12 cellular contexts compared by ENCODE assay signal in the genomic region with DNA sequence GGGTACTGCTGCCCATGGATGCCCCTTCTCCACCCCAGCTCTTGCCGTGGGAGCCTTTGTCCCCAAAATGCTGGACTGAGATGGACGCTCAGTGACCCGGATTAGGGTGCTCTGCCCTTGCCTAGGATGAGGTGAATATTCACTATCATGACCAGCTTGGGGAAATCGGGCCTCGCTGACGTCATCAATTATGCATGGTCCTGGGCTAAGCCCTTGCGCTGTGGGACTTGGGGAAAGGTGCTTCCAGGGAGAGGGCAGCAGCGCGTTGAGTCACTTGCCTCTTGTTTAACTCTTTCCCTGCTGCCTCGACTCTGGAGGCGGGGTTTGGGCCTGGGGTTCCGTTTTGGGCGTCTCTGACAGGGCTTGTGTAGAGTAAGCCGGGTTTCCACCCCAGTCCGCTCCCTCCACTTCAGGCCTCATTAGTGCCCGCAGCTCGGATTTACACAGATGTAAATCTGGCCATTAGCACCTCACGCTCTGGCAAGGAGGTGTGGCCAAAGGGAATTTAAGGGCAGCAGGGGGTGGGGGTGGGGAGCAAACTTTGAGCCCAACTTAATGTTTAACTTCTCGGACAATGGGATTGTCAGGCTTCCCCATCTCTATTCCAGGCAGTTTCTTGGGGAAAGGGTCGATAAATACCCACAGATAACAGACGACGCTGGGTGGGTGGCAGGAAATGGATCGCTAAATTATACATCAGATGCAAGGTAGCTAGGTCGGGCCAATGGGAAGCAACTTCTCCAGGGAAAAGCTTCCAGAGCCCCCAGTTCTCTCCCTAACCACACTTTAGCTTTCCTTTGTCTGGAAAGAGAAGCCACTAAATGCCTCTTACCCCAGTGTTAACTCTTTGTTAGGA. TPM values are rescaled to one million over a fixed set of nuclear protein-coding genes. Genes with fewer than 3 reads are reported as not detected.
DNase-seq lines count a peak whose midpoint lies in the region; ATAC-seq, FAIRE-seq and TF ChIP-seq lines count a peak whose summit lies in the region.
"Had no signal": no experiment of that assay in that cellular context is flagged by ENCODE, and none has a peak within 500 bp of the region (broad histone marks: within the 10 kb centered on the region; RNA-seq: fewer than 3 reads in every experiment).

No MANE protein-coding gene starts in this region.

- intact Hi-C loops in endothelial cell of umbilical vein (cut with micrococcal nuclease): no loop called here

- H2AFZ ChIP-seq in endothelial cell of umbilical vein (ENCODE audit: low read depth, low read length): peak overlapping the region; percentile 25

- dilution Hi-C loops in endothelial cell of umbilical vein (cut with MboI; ENCODE audit: extremely low pct_ligation_motif_present, low sequenced_read_pairs): no loop called here

- no peaks in the 10 kb centered on the region for H3K36me3 ChIP-seq in HUES64 (ENCODE audit: insufficient read depth, low read length)
- H3K36me3 ChIP-seq in endothelial cell of umbilical vein (ENCODE audit: control insufficient read depth in 2 of 2, extremely low read depth in 1 of 2, insufficient read depth in 2 of 2, low read length in 2 of 2): no peaks in the 10 kb centered on the region
- no peaks in the 10 kb centered on the region for H3K36me3 ChIP-seq in thoracic aorta
- H3K36me3 ChIP-seq: HAP-1 had no signal

- BruUV-seq in endothelial cell of umbilical vein (replicated peaks; lab: Mats Ljungman, UMichigan): no TSS peak

- no peaks in the 10 kb centered on the region for H3K79me2 ChIP-seq in endothelial cell of umbilical vein (ENCODE audit: control insufficient read depth, insufficient read depth, low read length)

- no peaks in the 10 kb centered on the region for H3K9me3 ChIP-seq in HUES64 (ENCODE audit: insufficient read depth, low read depth, low read length)
- H3K9me3 ChIP-seq in endothelial cell of umbilical vein (replicated peaks; ENCODE audit: control insufficient read depth, insufficient read depth, low read length): no peaks in the 10 kb centered on the region
- no peaks in the 10 kb centered on the region for H3K9me3 ChIP-seq in thoracic aorta
- H3K9me3 ChIP-seq: HAP-1 had no signal

- WGBS in HUES64: 2% methylated on average over 24 of the region's 24 CpGs

- peak; percentile 18 for FAIRE-seq in endothelial cell of umbilical vein (lab: Jason Lieb, UNC)

- no peak for TF ChIP-seq CTCF in endothelial cell of umbilical vein (IDR thresholded peaks at IDR 0.05; ENCODE audit: extremely low read depth in 1 of 2, insufficient read depth in 1 of 2, low read depth in 1 of 2, low read length in 2 of 2)
- TF ChIP-seq CTCF in thoracic aorta (IDR thresholded peaks at IDR 0.05): no peak
- TF ChIP-seq CTCF in GM20000 (IDR thresholded peaks at IDR 0.05; ENCODE audit: extremely low read depth, missing control alignments): no peak

- peak overlapping the region; percentile 2 for H3K4me2 ChIP-seq in endothelial cell of umbilical vein (ENCODE audit: insufficient read depth, low read length)

- POLR2A ChIA-PET in endothelial cell of umbilical vein (lab: Charles Lee): interaction anchor here (0.5 kb wide), 1 partner anchor 19 kb away, joined by 4 read pairs; no protein-coding TSS in a partner anchor

- H3K4me1 ChIP-seq in HUES64 (ENCODE audit: insufficient read depth, low read length): peaks cover 16% of the 10 kb centered on the region
- no peaks in the 10 kb centered on the region for H3K4me1 ChIP-seq in endothelial cell of umbilical vein (ENCODE audit: control insufficient read depth, extremely low read depth, insufficient read depth, low read length)
- H3K4me1 ChIP-seq in thoracic aorta (ENCODE audit: control insufficient read depth in 1 of 2, low read depth in 2 of 2): peaks cover 3 to 17% of the 10 kb centered on the region in 2 donors
- H3K4me1 ChIP-seq: HAP-1 had no signal

- CTCF ChIA-PET in endothelial cell of umbilical vein (lab: Charles Lee): interaction anchor here (0.6 to 1.1 kb wide), 2 partner anchors 12 to 1750 kb away, joined by 3 read pairs; no protein-coding TSS in a partner anchor

- no peak for TF ChIP-seq POLR2A in endothelial cell of umbilical vein (IDR thresholded peaks at IDR 0.05; ENCODE audit: low read depth, low read length)

- H4K20me1 ChIP-seq in endothelial cell of umbilical vein (replicated peaks; ENCODE audit: control insufficient read depth, extremely low read depth, insufficient read depth, low read length): no peaks in the 10 kb centered on the region

- no peaks in the 10 kb centered on the region for H3K27me3 ChIP-seq in HUES64 (ENCODE audit: insufficient read depth, low read length)
- no peaks in the 10 kb centered on the region for H3K27me3 ChIP-seq in endothelial cell of umbilical vein (ENCODE audit: control insufficient read depth in 2 of 2, insufficient read depth in 2 of 2, low read length in 2 of 2)
- no peaks in the 10 kb centered on the region for H3K27me3 ChIP-seq in thoracic aorta (replicated peaks; ENCODE audit: insufficient read depth)

- H3K9ac ChIP-seq in HUES64 (ENCODE audit: low read depth, low read length) (peak overlapping the region; percentile 42), endothelial cell of umbilical vein (replicated peaks; ENCODE audit: extremely low read depth, insufficient read depth, low read length) (no peak overlapping the region)

- peak overlapping the region; percentile 84; the same call in 1 of the 2 replicates for H3K27ac ChIP-seq in HUES64 (ENCODE audit: low read depth, low read length)
- H3K27ac ChIP-seq in endothelial cell of umbilical vein (ENCODE audit: insufficient read depth, low read depth, low read length): no peak overlapping the region
- H3K27ac ChIP-seq in thoracic aorta: no peak overlapping the region

- no peaks in the 10 kb centered on the region for H3K9me1 ChIP-seq in endothelial cell of umbilical vein (replicated peaks; ENCODE audit: control insufficient read depth, extremely low read depth, insufficient read depth, low read length)

- H3K4me3 ChIP-seq in HUES64 (ENCODE audit: low read length): peak overlapping the region; percentile 45
- H3K4me3 ChIP-seq in endothelial cell of umbilical vein (replicated peaks in 1 of 3; ENCODE audit: insufficient read depth in 1 of 3, low read depth in 1 of 3, low read length in 3 of 3): peak overlapping the region in 2 of 3 experiments; percentile 14 to 20
- peak overlapping the region; percentile 53 for H3K4me3 ChIP-seq in thoracic aorta
- H3K4me3 ChIP-seq: HAP-1 had no signal

- DNase-seq in endothelial cell of umbilical vein (ENCODE audit: low read depth, low spot score) (peak; percentile 35), left kidney (ENCODE audit: low read depth, low spot score) (peak; percentile 81), thoracic aorta (ENCODE audit: low spot score) (no peak), activated T-cell treated with anti-CD3 and anti-CD28 coated beads for 4 hours (no peak), GM20000 (ENCODE audit: low spot score) (no peak), NCI-H524 (lab: John Stamatoyannopoulos, UW) (no peak)
- no peak for DNase-seq in activated CD4-positive, alpha-beta T cell treated with anti-CD3 and anti-CD28 coated beads, Interleukin-2, amount 50 U/mL, for 1 hour
- DNase-seq: activated T-cell treated with anti-CD3 and anti-CD28 coated beads, Interleukin-2, amount 50 U/mL, for 1 hour; SHP77 treated with DMSO at 0.1 percent for 48 hours; stimulated activated CD4-positive, alpha-beta T cell treated with anti-CD3 and anti-CD28 coated beads, Interleukin-1b, Interleukin-23, amount 100 ng/mL, for 48 hours had no signal

- ATAC-seq in thoracic aorta (ENCODE audit: insufficient number of reproducible peaks, low FRiP score, low read depth): no peak

TF ChIP-seq in endothelial cell of umbilical vein, 7 proteins besides CTCF, POLR2A, EP300 and RAD21:
- TF ChIP-seq JUN (IDR thresholded peaks at IDR 0.05; ENCODE audit: borderline replicate concordance, insufficient read depth, insufficient read length, low read depth) (peak; percentile 36), GATA2 (IDR thresholded peaks at IDR 0.05; ENCODE audit: insufficient read depth, insufficient read length, low read depth, low read length) (no peak)
- TF ChIP-seq, protein P1, sequence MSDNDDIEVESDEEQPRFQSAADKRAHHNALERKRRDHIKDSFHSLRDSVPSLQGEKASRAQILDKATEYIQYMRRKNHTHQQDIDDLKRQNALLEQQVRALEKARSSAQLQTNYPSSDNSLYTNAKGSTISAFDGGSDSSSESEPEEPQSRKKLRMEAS (IDR thresholded peaks at IDR 0.05; ENCODE audit: insufficient read depth, insufficient read length): no peak

RNA-seq across cellular contexts. Expression of a gene that starts 51.3 kb away (rescaled TPM):
- polyA plus RNA-seq in HUES64 (2013, experiment 1 of 2): 31.2 TPM
- polyA plus RNA-seq in HUES64 (2013, experiment 2 of 2): 33.5 TPM
- 21.8 and 22.1 TPM in 2 replicates for total RNA-seq in endothelial cell of umbilical vein
- polyA plus RNA-seq in endothelial cell of umbilical vein: 5.9 and 9.9 TPM in 2 replicates
- 8.0 and 9.4 TPM in 2 replicates for polyA plus RNA-seq in endothelial cell of umbilical vein (2011; cell fraction: cytosol; rRNA removed)
- 19.5 and 25.5 TPM in 2 replicates for polyA plus RNA-seq in endothelial cell of umbilical vein (2011; cell fraction: nucleus; rRNA removed)
- polyA plus RNA-seq in endothelial cell of umbilical vein (2012): 14.2 and 16.3 TPM in 2 replicates
- 8.4 TPM in 2 replicates for polyA minus RNA-seq in endothelial cell of umbilical vein
- 10.0 TPM for polyA minus RNA-seq in endothelial cell of umbilical vein (2011; cell fraction: cytosol; rRNA and poly(A)+ RNA removed)
- 34.3 and 37.1 TPM in 2 replicates for polyA minus RNA-seq in endothelial cell of umbilical vein (2011; cell fraction: nucleus; rRNA and poly(A)+ RNA removed)
- 10 to 100 TPM; 21.4 to 50.5 TPM for total RNA-seq in thoracic aorta

Comparison
In these comparisons a context has a peak if more than half of its experiments do, and no peak if none do; other contexts are left out.
1. DNase-seq: peak in endothelial cell of umbilical vein (single experiment) and left kidney (single experiment); none in thoracic aorta (single experiment), activated CD4-positive, alpha-beta T cell treated with anti-CD3 and anti-CD28 coated beads, Interleukin-2, amount 50 U/mL, for 1 hour (single experiment), activated T-cell treated with anti-CD3 and anti-CD28 coated beads for 4 hours (single experiment), GM20000 (single experiment) and NCI-H524 (0 of 2).
2. Peak in every context shown above with its lines, with median percentiles within 50 percentile points of each other: H3K4me3 ChIP-seq.